In genomic region chr19:42277821-42278809, GRCh38 we compare ENCODE assay signal across 1 cellular context.
TF ChIP-seq lines count a peak whose summit lies in the region.

No MANE protein-coding gene starts in this region.

TF ChIP-seq in GM23338, 12 proteins besides CTCF, POLR2A, EP300 and RAD21 (continued from another document):
- no peak for TF ChIP-seq ZNF462 (CRISPR knock-in tag; IDR thresholded peaks at IDR 0.05)
- TF ChIP-seq ZNF114 (CRISPR knock-in tag; IDR thresholded peaks at IDR 0.05) = no peak
- no peak for TF ChIP-seq POLR2AphosphoS5 (IDR thresholded peaks at IDR 0.05; ENCODE audit: low read depth)
- TF ChIP-seq REST (IDR thresholded peaks at IDR 0.05; ENCODE audit: unreplicated experiment) = no peak
- no peak for TF ChIP-seq ZNF331 (CRISPR knock-in tag; IDR thresholded peaks at IDR 0.05; ENCODE audit: low read depth)
